8 cellular contexts compared by ENCODE assay signal in the genomic region with DNA sequence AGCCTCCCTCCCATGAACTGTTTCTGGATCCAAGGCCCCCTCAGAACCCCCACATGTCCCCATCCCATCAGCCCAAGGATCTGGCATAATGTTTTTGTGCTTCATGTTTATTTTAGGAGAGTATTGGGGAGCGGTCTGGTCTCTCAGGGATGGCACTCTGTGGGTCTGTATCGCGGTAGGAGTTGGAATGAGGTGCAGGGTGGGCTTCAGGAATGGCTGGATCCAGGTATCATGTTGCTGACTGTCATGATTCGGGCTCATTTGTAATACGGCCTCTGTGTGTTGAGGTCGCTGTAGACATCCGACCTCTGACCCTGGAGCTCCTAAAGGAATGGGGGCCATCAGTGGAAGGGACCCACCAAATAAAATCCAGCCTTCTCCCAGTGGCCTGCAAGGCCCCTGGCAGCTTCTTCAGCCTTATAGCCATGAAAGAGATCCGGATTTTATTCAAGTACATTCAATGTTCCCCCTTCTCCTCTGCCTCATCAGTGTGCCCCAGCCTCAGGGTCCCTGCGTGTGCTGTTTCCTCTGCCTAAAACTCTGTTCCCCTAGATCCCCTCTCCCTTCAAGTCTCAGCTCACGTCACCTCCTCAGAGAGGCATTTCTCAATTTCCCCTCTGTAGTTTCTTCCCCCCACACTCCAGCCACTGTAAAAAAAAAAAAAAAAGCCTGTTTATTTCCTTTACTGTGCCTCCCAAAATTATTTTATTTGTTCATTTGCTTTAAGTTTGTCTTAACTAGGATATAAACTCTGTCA. TPM values are rescaled to one million over a fixed set of nuclear protein-coding genes. Genes with fewer than 3 reads are reported as not detected.
DNase-seq lines count a peak whose midpoint lies in the region; ATAC-seq and TF ChIP-seq lines count a peak whose summit lies in the region.

No MANE protein-coding gene starts in this region.

- H3K27me3 ChIP-seq in right cardiac atrium (ENCODE audit: control insufficient read depth, insufficient read depth) = no peaks in the 10 kb centered on the region
- H3K27me3 ChIP-seq in heart right ventricle = peaks cover 0 to 3% (median 0%) of the 10 kb centered on the region in 7 donors

- no peak for TF ChIP-seq CTCF in heart right ventricle (IDR thresholded peaks at IDR 0.05)

- H3K9me3 Mint-ChIP-seq in activated CD4-positive, alpha-beta memory T cell treated with anti-CD3 and anti-CD28 coated beads, Interleukin-2, amount 10 ng/mL, durations not matched to agents 7 days and 5 days = no peaks in the 10 kb centered on the region

- H3K4me1 ChIP-seq in right cardiac atrium (ENCODE audit: control insufficient read depth, insufficient read depth, low read length) = no peaks in the 10 kb centered on the region
- H3K4me1 ChIP-seq in heart right ventricle = peaks cover 0 to 60% (median 4%) of the 10 kb centered on the region in 9 donors
- H3K4me1 ChIP-seq in mesodermal cell (ENCODE audit: control insufficient read depth, insufficient read depth, low read length, poor library complexity, severe bottlenecking) = peaks cover 24% of the 10 kb centered on the region

- peaks cover 15% of the 10 kb centered on the region for H3K36me3 Mint-ChIP-seq in activated CD4-positive, alpha-beta memory T cell treated with anti-CD3 and anti-CD28 coated beads, Interleukin-2, amount 10 ng/mL, durations not matched to agents 7 days and 5 days (ENCODE audit: low read depth)

- DNase-seq in right cardiac atrium = peak in 1 of 3 donors; percentile 28
- no peak for DNase-seq in heart right ventricle
- DNase-seq in activated CD4-positive, alpha-beta memory T cell treated with anti-CD3 and anti-CD28 coated beads, Interleukin-2, amount 10 ng/mL, durations not matched to agents 7 days and 5 days = no peak
- no peak for DNase-seq in DMS53 treated with DMSO at 0.1 percent for 48 hours (lab: John Stamatoyannopoulos, UW; ENCODE audit: unreplicated experiment)
- DNase-seq in DMS153 treated with DMSO at 0.1 percent for 48 hours (lab: John Stamatoyannopoulos, UW; ENCODE audit: unreplicated experiment) = no peak
- DNase-seq in NCI-H128 (lab: John Stamatoyannopoulos, UW; ENCODE audit: unreplicated experiment) = no peak

- intact Hi-C loops in right cardiac atrium (cut with DNase I) (no loop called here), heart right ventricle (cut with DNase I) (loop anchor here in 1 of 10 donors (5.0 kb wide), 1 partner anchor 948 kb away; a partner anchor contains a TSS)

- H3K4me1 Mint-ChIP-seq in activated CD4-positive, alpha-beta memory T cell treated with anti-CD3 and anti-CD28 coated beads, Interleukin-2, amount 10 ng/mL, durations not matched to agents 7 days and 5 days = peaks cover 48% of the 10 kb centered on the region

- POLR2A ChIA-PET in activated CD4-positive, alpha-beta memory T cell treated with anti-CD3 and anti-CD28 coated beads, Interleukin-2, amount 10 ng/mL, durations not matched to agents 7 days and 5 days (lab: Charles Lee) = interaction anchor here (1.3 to 2.5 kb wide), 3 partner anchors 21 to 193 kb away, joined by 4 to 43 read pairs (median 5); no protein-coding TSS in a partner anchor

- peak overlapping the region; percentile 53 for H3K27ac Mint-ChIP-seq in activated CD4-positive, alpha-beta memory T cell treated with anti-CD3 and anti-CD28 coated beads, Interleukin-2, amount 10 ng/mL, durations not matched to agents 7 days and 5 days

- CTCF ChIA-PET in activated CD4-positive, alpha-beta memory T cell treated with anti-CD3 and anti-CD28 coated beads, Interleukin-2, amount 10 ng/mL, durations not matched to agents 7 days and 5 days (lab: Charles Lee) = interaction anchor here (2.0 kb wide), 1 partner anchor 22 kb away, joined by 9 read pairs; no protein-coding TSS in a partner anchor

- H3K27ac ChIP-seq in right cardiac atrium (ENCODE audit: low read length) = peak overlapping the region; percentile 5
- H3K27ac ChIP-seq in heart right ventricle = peak overlapping the region in 5 of 10 donors; percentile 47 to 96 (median 88)
- H3K27ac ChIP-seq in mesodermal cell (ENCODE audit: low read depth, low read length, severe bottlenecking) = peak overlapping the region; percentile 29

- WGBS in right cardiac atrium = 80% methylated on average over 10 of the region's 10 CpGs
- 84 to 87% methylated on average over 10 of the region's 10 CpGs for WGBS in heart right ventricle, 2 donors
- WGBS in mesodermal cell (ENCODE audit: insufficient coverage in 2 of 2), 2 experiments = 87 to 97% methylated on average over 8 to 9 of the region's 10 CpGs

- peak overlapping the region; percentile 81 for H3K4me3 Mint-ChIP-seq in activated CD4-positive, alpha-beta memory T cell treated with anti-CD3 and anti-CD28 coated beads, Interleukin-2, amount 10 ng/mL, durations not matched to agents 7 days and 5 days

- no peaks in the 10 kb centered on the region for H3K27me3 Mint-ChIP-seq in activated CD4-positive, alpha-beta memory T cell treated with anti-CD3 and anti-CD28 coated beads, Interleukin-2, amount 10 ng/mL, durations not matched to agents 7 days and 5 days

- H3K36me3 ChIP-seq in heart right ventricle (peaks cover 0 to 17% (median 0%) of the 10 kb centered on the region in 9 donors), mesodermal cell (ENCODE audit: control insufficient read depth, insufficient read depth, low read length) (no peaks in the 10 kb centered on the region)

- ATAC-seq in right cardiac atrium (no peak), heart right ventricle (no peak), GM18511 (IDR thresholded peaks at IDR 0.05; ENCODE audit: unreplicated experiment) (no peak)

- H3K4me3 ChIP-seq in right cardiac atrium (ENCODE audit: low read length) = no peak overlapping the region
- peak overlapping the region in 1 of 10 donors; percentile 68 for H3K4me3 ChIP-seq in heart right ventricle
- H3K4me3 ChIP-seq in mesodermal cell (ENCODE audit: extremely low read depth, insufficient read depth, low read length, poor library complexity, severe bottlenecking) = no peak overlapping the region

- H3K9me3 ChIP-seq in right cardiac atrium (ENCODE audit: control insufficient read depth, low read length) (no peaks in the 10 kb centered on the region), heart right ventricle (no peaks in the 10 kb centered on the region), mesodermal cell (ENCODE audit: control insufficient read depth, low read length) (no peaks in the 10 kb centered on the region)

RNA-seq across cellular contexts. Expression of a gene that starts 2.2 kb away (rescaled TPM):
- 1 to 10 TPM; 2.3 to 4.4 (median 2.7) TPM for total RNA-seq in right cardiac atrium
- polyA plus RNA-seq in right cardiac atrium = 2.6 TPM
- 10 to 100 TPM in 1 of 10 donors, 1 to 10 TPM in 9; 1.7 to 22.8 (median 4.5) TPM for total RNA-seq in heart right ventricle
- 10 to 100 TPM; 10.6 to 17.6 TPM for polyA plus RNA-seq in heart right ventricle
- total RNA-seq in activated CD4-positive, alpha-beta memory T cell treated with anti-CD3 and anti-CD28 coated beads, Interleukin-2, amount 10 ng/mL, durations not matched to agents 7 days and 5 days = 100 to 1,000 TPM; 204 to 218 TPM
- polyA plus RNA-seq in mesodermal cell (2013, experiment 1 of 2) = 1.1 TPM
- 1.2 TPM for polyA plus RNA-seq in mesodermal cell (2013, experiment 2 of 2)

RNA-seq across cellular contexts. Expression of a gene that starts 3.6 kb away (rescaled TPM):
- total RNA-seq in right cardiac atrium (10 to 100 TPM; 37.2 to 52.6 (median 43.3) TPM), heart right ventricle (100 to 1,000 TPM in 1 of 10 donors, 10 to 100 TPM in 6, 1 to 10 TPM in 3; 8.4 to 122 (median 18.2) TPM)
- polyA plus RNA-seq in right cardiac atrium (36.7 TPM), heart right ventricle (10 to 100 TPM; 23.9 to 60.9 TPM)
- total RNA-seq in activated CD4-positive, alpha-beta memory T cell treated with anti-CD3 and anti-CD28 coated beads, Interleukin-2, amount 10 ng/mL, durations not matched to agents 7 days and 5 days = 1 to 10 TPM in 1 of 2 experiments, under 1 TPM in 1; 0.58 to 1.1 TPM
- 0.70 TPM for polyA plus RNA-seq in mesodermal cell (2013, experiment 1 of 2)
- polyA plus RNA-seq in mesodermal cell (2013, experiment 2 of 2) = 0.76 TPM

RNA-seq across cellular contexts. Expression of a gene that starts 4.2 kb away (rescaled TPM):
- total RNA-seq in right cardiac atrium (10 to 100 TPM in 1 of 4 donors, 1 to 10 TPM in 3; 4.4 to 10.7 (median 6.3) TPM), heart right ventricle (1 to 10 TPM in 9 of 10 donors, under 1 TPM in 1; 0.66 to 7.8 (median 3.7) TPM)
- polyA plus RNA-seq in right cardiac atrium (6.4 TPM), heart right ventricle (1 to 10 TPM; 2.3 to 4.8 TPM)
- total RNA-seq in activated CD4-positive, alpha-beta memory T cell treated with anti-CD3 and anti-CD28 coated beads, Interleukin-2, amount 10 ng/mL, durations not matched to agents 7 days and 5 days = 10 to 100 TPM; 36.3 to 40.3 TPM
- polyA plus RNA-seq in mesodermal cell (2013, experiment 1 of 2) = 5.4 TPM
- 7.5 TPM for polyA plus RNA-seq in mesodermal cell (2013, experiment 2 of 2)

RNA-seq across cellular contexts. Expression of a gene that starts 31.7 kb away (rescaled TPM):
- total RNA-seq in right cardiac atrium (10 to 100 TPM in 1 of 4 donors, 1 to 10 TPM in 3; 8.2 to 10.8 (median 9.0) TPM), heart right ventricle (1 to 10 TPM; 3.4 to 9.6 (median 5.8) TPM)
- polyA plus RNA-seq in right cardiac atrium (8.4 TPM), heart right ventricle (1 to 10 TPM; 3.7 to 8.2 TPM)
- 10 to 100 TPM; 13.5 to 17.0 TPM for total RNA-seq in activated CD4-positive, alpha-beta memory T cell treated with anti-CD3 and anti-CD28 coated beads, Interleukin-2, amount 10 ng/mL, durations not matched to agents 7 days and 5 days
- polyA plus RNA-seq in mesodermal cell (2013, experiment 1 of 2) = 23.4 TPM
- 18.7 TPM for polyA plus RNA-seq in mesodermal cell (2013, experiment 2 of 2)

RNA-seq across cellular contexts. Expression of a gene that starts 36.1 kb away (rescaled TPM):
- total RNA-seq in right cardiac atrium (10 to 100 TPM; 18.0 to 26.3 (median 21.0) TPM), heart right ventricle (10 to 100 TPM; 13.6 to 63.5 (median 26.0) TPM)
- polyA plus RNA-seq in right cardiac atrium (33.2 TPM), heart right ventricle (10 to 100 TPM in 1 of 2 donors, 1 to 10 TPM in 1; 2.7 to 24.2 TPM)
- 1 to 10 TPM in 1 of 2 experiments, under 1 TPM in 1; 0.76 to 1.1 TPM for total RNA-seq in activated CD4-positive, alpha-beta memory T cell treated with anti-CD3 and anti-CD28 coated beads, Interleukin-2, amount 10 ng/mL, durations not matched to agents 7 days and 5 days
- 120 TPM for polyA plus RNA-seq in mesodermal cell (2013, experiment 1 of 2)
- polyA plus RNA-seq in mesodermal cell (2013, experiment 2 of 2) = 84.8 TPM

Comparison
In these comparisons a context has a peak if more than half of its experiments do, and no peak if none do; other contexts are left out.
1. RNA of a gene that starts 2.2 kb away (total RNA-seq): 204 to 218 TPM in activated CD4-positive, alpha-beta memory T cell treated with anti-CD3 and anti-CD28 coated beads, Interleukin-2, amount 10 ng/mL, durations not matched to agents 7 days and 5 days; 1.7 to 22.8 TPM in heart right ventricle and 2.3 to 4.4 TPM in right cardiac atrium; every median in the first group is over 4 times any median in the second.
2. RNA of a gene that starts 3.6 kb away (total RNA-seq): 37.2 to 52.6 TPM in right cardiac atrium and 8.4 to 122 TPM in heart right ventricle; 0.58 to 1.1 TPM in activated CD4-positive, alpha-beta memory T cell treated with anti-CD3 and anti-CD28 coated beads, Interleukin-2, amount 10 ng/mL, durations not matched to agents 7 days and 5 days; every median in the first group is over 4 times any median in the second.